In the genomic region with DNA sequence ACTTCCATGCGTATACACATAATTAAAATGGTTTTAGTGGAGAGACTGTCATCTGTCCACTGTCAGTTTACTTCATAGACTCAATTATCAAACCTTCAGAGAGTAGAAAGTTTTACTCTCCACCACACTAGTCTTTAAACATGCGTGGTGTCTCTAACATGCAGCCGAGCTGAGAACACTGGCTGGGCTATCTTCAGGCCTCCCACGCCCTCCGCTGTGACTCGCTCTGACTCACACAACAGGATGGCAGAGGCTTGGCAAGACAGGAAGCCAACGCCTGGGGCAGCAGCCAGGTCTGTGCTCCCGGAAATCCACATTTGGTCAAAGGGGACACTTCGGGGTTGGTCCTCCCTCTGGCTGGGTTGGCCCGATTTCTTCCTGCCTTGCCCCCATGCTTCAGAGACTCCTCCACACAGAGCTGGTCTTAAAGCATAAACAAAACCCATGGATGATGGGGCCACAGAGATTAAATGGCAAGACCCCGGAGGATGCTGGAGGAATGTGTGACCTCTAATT, we compare ENCODE assay signal across 7 cellular contexts. TPM values are rescaled to one million over a fixed set of nuclear protein-coding genes. Genes with fewer than 3 reads are reported as not detected.
DNase-seq lines count a peak whose midpoint lies in the region; ATAC-seq, FAIRE-seq and TF ChIP-seq lines count a peak whose summit lies in the region.

No MANE protein-coding gene starts in this region.

- WGBS in pancreas, 2 donors, result 47 to 60% methylated on average over 11 of the region's 11 CpGs
- 20 to 29% methylated on average over 7 to 11 of the region's 11 CpGs for WGBS in tibial nerve, 2 donors

- H3K27me3 Mint-ChIP-seq in activated T-helper 1 cell treated with anti-CD3 and anti-CD28 coated beads, Interleukin-12 subunit alpha, Interleukin-12 subunit beta, Interleukin-2, Interleukin-4 antibody, amounts not matched to agents 30 ng/mL and 10 ng/mL and 1 ng/mL, durations not matched to agents 14 hours and 24 hours and 36 hours (ENCODE audit: insufficient read depth), result peaks cover 40% of the 10 kb centered on the region

- H3K36me3 Mint-ChIP-seq in activated T-helper 1 cell treated with anti-CD3 and anti-CD28 coated beads, Interleukin-12 subunit alpha, Interleukin-12 subunit beta, Interleukin-2, Interleukin-4 antibody, amounts not matched to agents 30 ng/mL and 10 ng/mL and 1 ng/mL, durations not matched to agents 14 hours and 24 hours and 36 hours (ENCODE audit: low read depth), result peaks cover under 1% of the 10 kb centered on the region

- peak overlapping the region; percentile 84 for H3K27ac Mint-ChIP-seq in activated T-helper 1 cell treated with anti-CD3 and anti-CD28 coated beads, Interleukin-12 subunit alpha, Interleukin-12 subunit beta, Interleukin-2, Interleukin-4 antibody, amounts not matched to agents 30 ng/mL and 10 ng/mL and 1 ng/mL, durations not matched to agents 14 hours and 24 hours and 36 hours

- FAIRE-seq in RCC 7860 (lab: Jason Lieb, UNC) (peak; percentile 88), pancreas (lab: Jason Lieb, UNC) (no peak)

- H3K27ac ChIP-seq in pancreas (peak overlapping the region in 2 of 4 donors; percentile 69 to 74), tibial nerve (peak overlapping the region; percentile 73 to 93 (median 81))

- H3K4me1 Mint-ChIP-seq in activated T-helper 1 cell treated with anti-CD3 and anti-CD28 coated beads, Interleukin-12 subunit alpha, Interleukin-12 subunit beta, Interleukin-2, Interleukin-4 antibody, amounts not matched to agents 30 ng/mL and 10 ng/mL and 1 ng/mL, durations not matched to agents 14 hours and 24 hours and 36 hours (ENCODE audit: low read depth), result peaks cover 54% of the 10 kb centered on the region

- no peaks in the 10 kb centered on the region for H3K9me3 ChIP-seq in pancreas
- no peaks in the 10 kb centered on the region for H3K9me3 ChIP-seq in tibial nerve

- H3K4me3 ChIP-seq in fibroblast of the aortic adventitia (ENCODE audit: low read depth, low read length) (no peak overlapping the region), pancreas (no peak overlapping the region), tibial nerve (no peak overlapping the region)

- peak in 1 of 2 donors; percentile 23 for TF ChIP-seq POLR2A in tibial nerve (IDR thresholded peaks at IDR 0.05)

- DNase-seq in RCC 7860 (ENCODE audit: low spot score) (peak; percentile 94), fibroblast of the aortic adventitia (ENCODE audit: low read depth) (peak; percentile 96), pancreas (peak; percentile 59 to 82 (median 70)), tibial nerve (ENCODE audit: low spot score in 2 of 2) (peak; percentile 76 to 82)
- peak; percentile 70 for DNase-seq in activated T-helper 1 cell treated with anti-CD3 and anti-CD28 coated beads, Interleukin-12 subunit alpha, Interleukin-12 subunit beta, Interleukin-2, Interleukin-4 antibody, amounts not matched to agents 30 ng/mL and 10 ng/mL and 1 ng/mL, durations not matched to agents 14 hours and 24 hours and 36 hours (ENCODE audit: low spot score)

- ATAC-seq in GM18520 (IDR thresholded peaks at IDR 0.05; ENCODE audit: unreplicated experiment) (peak; percentile 43), HG03045 (IDR thresholded peaks at IDR 0.05; ENCODE audit: unreplicated experiment) (peak; percentile 60), pancreas (peak; percentile 76 to 93 (median 88))

- H3K27me3 ChIP-seq in pancreas (peaks cover 0 to 3% (median 0%) of the 10 kb centered on the region in 4 donors), tibial nerve (no peaks in the 10 kb centered on the region)

- peaks cover 0 to 15% (median 0%) of the 10 kb centered on the region in 3 donors for H3K4me1 ChIP-seq in pancreas
- peaks cover 0 to 77% (median 51%) of the 10 kb centered on the region in 4 donors for H3K4me1 ChIP-seq in tibial nerve

- no peaks in the 10 kb centered on the region for H3K9me3 Mint-ChIP-seq in activated T-helper 1 cell treated with anti-CD3 and anti-CD28 coated beads, Interleukin-12 subunit alpha, Interleukin-12 subunit beta, Interleukin-2, Interleukin-4 antibody, amounts not matched to agents 30 ng/mL and 10 ng/mL and 1 ng/mL, durations not matched to agents 14 hours and 24 hours and 36 hours

- H3K36me3 ChIP-seq in pancreas, result no peaks in the 10 kb centered on the region
- H3K36me3 ChIP-seq in tibial nerve, result no peaks in the 10 kb centered on the region

- intact Hi-C loops in activated T-helper 1 cell treated with anti-CD3 and anti-CD28 coated beads, Interleukin-12 subunit alpha, Interleukin-12 subunit beta, Interleukin-2, Interleukin-4 antibody, amounts not matched to agents 30 ng/mL and 10 ng/mL and 1 ng/mL, durations not matched to agents 14 hours and 24 hours and 36 hours (cut with micrococcal nuclease), result loop anchor here (1.0 to 5.0 kb wide), 4 partner anchors 151 to 888 kb away; partner anchors contain the start of genes CFAP298, CRYZL1, IFNAR2 and ITSN1
- intact Hi-C loops in pancreas (cut with DNase I), result no loop called here

- peak; percentile 30 to 89 for TF ChIP-seq EP300 in tibial nerve (IDR thresholded peaks at IDR 0.05)

- H3K4me3 Mint-ChIP-seq in activated T-helper 1 cell treated with anti-CD3 and anti-CD28 coated beads, Interleukin-12 subunit alpha, Interleukin-12 subunit beta, Interleukin-2, Interleukin-4 antibody, amounts not matched to agents 30 ng/mL and 10 ng/mL and 1 ng/mL, durations not matched to agents 14 hours and 24 hours and 36 hours, result peak overlapping the region; percentile 23

- TF ChIP-seq CTCF in fibroblast of the aortic adventitia (IDR thresholded peaks at IDR 0.05; ENCODE audit: insufficient read depth, low read length) (no peak), pancreas (IDR thresholded peaks at IDR 0.05) (no peak), tibial nerve (IDR thresholded peaks at IDR 0.05) (peak in 1 of 5 experiments; percentile 30)

RNA-seq across cellular contexts. Expression of gene IFNGR2, which starts 22.7 kb away (rescaled TPM):
- total RNA-seq in activated T-helper 1 cell treated with anti-CD3 and anti-CD28 coated beads, Interleukin-12 subunit alpha, Interleukin-12 subunit beta, Interleukin-2, Interleukin-4 antibody, amounts not matched to agents 30 ng/mL and 10 ng/mL and 1 ng/mL, durations not matched to agents 14 hours and 24 hours and 36 hours, result 3.4 and 3.7 TPM in 2 replicates
- total RNA-seq in fibroblast of the aortic adventitia (ENCODE audit: low replicate concordance), result 10.6 and 64.2 TPM in 2 replicates
- total RNA-seq in pancreas, result 10 to 100 TPM; 10.1 to 56.5 (median 15.2) TPM
- 10 to 100 TPM; 23.6 to 31.4 TPM for polyA plus RNA-seq in pancreas
- total RNA-seq in tibial nerve, result 100 to 1,000 TPM; 110 to 153 (median 129) TPM

RNA-seq across cellular contexts. Expression of gene IFNAR1, which starts 55.8 kb away (rescaled TPM):
- total RNA-seq in activated T-helper 1 cell treated with anti-CD3 and anti-CD28 coated beads, Interleukin-12 subunit alpha, Interleukin-12 subunit beta, Interleukin-2, Interleukin-4 antibody, amounts not matched to agents 30 ng/mL and 10 ng/mL and 1 ng/mL, durations not matched to agents 14 hours and 24 hours and 36 hours, result 20.4 and 20.7 TPM in 2 replicates
- total RNA-seq in fibroblast of the aortic adventitia (ENCODE audit: low replicate concordance) (24.0 and 39.3 TPM in 2 replicates), pancreas (10 to 100 TPM; 21.4 to 48.5 (median 27.6) TPM), tibial nerve (10 to 100 TPM; 29.4 to 35.8 (median 31.4) TPM)
- 1 to 10 TPM; 7.5 to 9.6 TPM for polyA plus RNA-seq in pancreas
